ENCODE assay signal across 24 cellular contexts in the genomic region with DNA sequence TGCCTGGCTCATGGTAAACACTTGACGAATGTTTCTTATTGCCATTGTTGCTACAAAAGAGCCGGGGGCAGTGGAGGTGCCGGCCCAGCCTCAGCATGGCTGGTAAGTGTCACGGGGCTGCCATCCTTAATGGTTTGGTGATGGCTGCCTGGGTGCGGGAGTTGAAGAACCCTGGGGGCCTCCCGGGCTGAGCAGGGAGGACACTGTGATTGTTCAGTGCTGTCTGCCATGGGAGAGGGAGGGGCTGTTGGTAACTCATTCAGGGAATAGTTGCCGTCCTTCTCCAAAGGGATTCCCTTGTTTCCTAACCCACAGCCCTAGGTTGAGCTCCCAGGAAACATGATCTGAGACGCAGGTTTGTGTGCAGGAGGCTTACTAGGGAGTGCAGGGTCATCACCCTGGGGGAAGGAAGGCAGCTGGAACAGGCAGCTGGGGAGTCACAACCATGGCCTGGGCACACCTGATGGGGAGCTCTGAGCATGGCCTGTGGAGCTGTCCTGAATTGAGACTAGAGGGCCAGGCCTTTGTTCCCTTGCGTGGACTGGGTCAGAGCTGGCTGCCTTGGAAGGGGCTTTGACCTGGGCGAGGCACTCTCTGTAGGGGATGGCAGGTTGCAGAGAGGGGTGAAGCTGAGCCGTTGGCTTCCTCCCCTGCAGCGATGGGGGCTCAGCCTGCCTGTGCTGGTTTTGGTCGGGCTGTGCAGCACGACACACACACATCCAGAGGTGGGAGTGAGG.
DNase-seq lines count a peak whose midpoint lies in the region; ATAC-seq, FAIRE-seq and TF ChIP-seq lines count a peak whose summit lies in the region.
"Had no signal": no experiment of that assay in that cellular context is flagged by ENCODE, and none has a peak within 500 bp of the region (broad histone marks: within the 10 kb centered on the region; RNA-seq: fewer than 3 reads in every experiment).

No MANE protein-coding gene starts in this region.

- peak; percentile 24 for DNase-seq in SK-N-SH
- DNase-seq in NCI-H510A treated with DMSO at 0.1 percent for 48 hours (lab: John Stamatoyannopoulos, UW) = peak; percentile 22
- no peak for DNase-seq in immature natural killer cell
- no peak for DNase-seq in stimulated activated naive B cell treated with anti-CD40 and anti-IgM and Interleukin-4, amounts not matched to agents 10 μg/mL and 1 μg/mL and 100 μg/mL, for 72 hours
- no peak for DNase-seq in urothelium cell line (ENCODE audit: low spot score)
- no peak for DNase-seq in left colon
- DNase-seq: activated CD4-positive, alpha-beta T cell treated with anti-CD3 and anti-CD28 coated beads, Interleukin-2, amount 50 U/mL, for 1 hour; activated CD8-positive, alpha-beta memory T cell treated with anti-CD3 and anti-CD28 coated beads, Interleukin-2, amount 50 U/mL, for 4 hours; activated effector memory CD4-positive, alpha-beta T cell treated with Interleukin-2 at 50 U/mL for 16 hours; brain microvascular endothelial cell; cortex of kidney; GDM1; heart right ventricle; NCI-H2029 treated with DMSO at 0.1 percent for 48 hours; NCI-H524 treated with DMSO at 0.1 percent for 48 hours; ovary; stimulated activated CD8-positive, alpha-beta memory T cell treated with anti-CD3 and anti-CD28 coated beads, Interleukin-4, amount 100 ng/mL, for 48 hours; T-cell had no signal

- no peak overlapping the region for H3K4me3 ChIP-seq in SK-N-SH (ENCODE audit: low read depth in 2 of 2, low read length in 1 of 2)
- H3K4me3 ChIP-seq: heart right ventricle, K562, ovary had no signal

- CTCF ChIA-PET in SK-N-SH (lab: Yijun Ruan, JAX) = interaction anchor here (1.8 to 2.3 kb wide), 2 partner anchors 9 to 10 kb away, joined by 4 to 8 read pairs; no protein-coding TSS in a partner anchor

- POLR2A ChIA-PET in SK-N-SH (lab: Yijun Ruan, JAX) = no interaction called here

- H3K4me1 ChIP-seq in SK-N-SH (ENCODE audit: control insufficient read depth in 1 of 2, insufficient read depth in 2 of 2, low read depth in 1 of 2, low read length in 1 of 2) = no peaks in the 10 kb centered on the region

- no peak overlapping the region for H3K4me3 Mint-ChIP-seq in immature natural killer cell
- H3K4me3 Mint-ChIP-seq in stimulated activated naive B cell treated with anti-CD40 and anti-IgM and Interleukin-4, amounts not matched to agents 10 μg/mL and 1 μg/mL and 100 μg/mL, for 72 hours = peak overlapping the region in 1 of 2 donors; percentile 9
- H3K4me3 Mint-ChIP-seq: T-cell had no signal

- TF ChIP-seq CTCF in SK-N-SH (IDR thresholded peaks at IDR 0.05) = no peak

- FAIRE-seq in urothelium cell line (lab: Jason Lieb, UNC) = no peak
- FAIRE-seq: K562 had no signal

- peak overlapping the region; percentile 40 to 67 (median 55) for H3K27ac Mint-ChIP-seq in immature natural killer cell
- H3K27ac Mint-ChIP-seq in stimulated activated naive B cell treated with anti-CD40 and anti-IgM and Interleukin-4, amounts not matched to agents 10 μg/mL and 1 μg/mL and 100 μg/mL, for 72 hours = peak overlapping the region; percentile 90
- H3K27ac Mint-ChIP-seq: T-cell had no signal

- no peak overlapping the region for H2AFZ ChIP-seq in SK-N-SH (ENCODE audit: low read depth)

- no peak overlapping the region for H3K9ac ChIP-seq in SK-N-SH

- H3K36me3 Mint-ChIP-seq in immature natural killer cell = peaks cover 17 to 34% (median 19%) of the 10 kb centered on the region in 3 donors
- peaks cover 62 to 80% of the 10 kb centered on the region in 2 donors for H3K36me3 Mint-ChIP-seq in stimulated activated naive B cell treated with anti-CD40 and anti-IgM and Interleukin-4, amounts not matched to agents 10 μg/mL and 1 μg/mL and 100 μg/mL, for 72 hours
- H3K36me3 Mint-ChIP-seq: T-cell had no signal

- no peak overlapping the region for H3K4me2 ChIP-seq in SK-N-SH

- no peaks in the 10 kb centered on the region for H3K9me3 Mint-ChIP-seq in immature natural killer cell
- H3K9me3 Mint-ChIP-seq in stimulated activated naive B cell treated with anti-CD40 and anti-IgM and Interleukin-4, amounts not matched to agents 10 μg/mL and 1 μg/mL and 100 μg/mL, for 72 hours = no peaks in the 10 kb centered on the region
- H3K9me3 Mint-ChIP-seq: T-cell had no signal

- H3K4me1 Mint-ChIP-seq in immature natural killer cell = peaks cover 46 to 79% of the 10 kb centered on the region in 2 donors
- peaks cover 62 to 80% of the 10 kb centered on the region in 2 donors for H3K4me1 Mint-ChIP-seq in stimulated activated naive B cell treated with anti-CD40 and anti-IgM and Interleukin-4, amounts not matched to agents 10 μg/mL and 1 μg/mL and 100 μg/mL, for 72 hours

- H3F3A ChIP-seq in SK-N-SH (replicated peaks; ENCODE audit: insufficient read depth) = no peaks in the 10 kb centered on the region

- H3K27me3 Mint-ChIP-seq in immature natural killer cell (ENCODE audit: low read depth in 3 of 3) = peaks cover 2 to 9% (median 7%) of the 10 kb centered on the region in 3 donors
- no peaks in the 10 kb centered on the region for H3K27me3 Mint-ChIP-seq in stimulated activated naive B cell treated with anti-CD40 and anti-IgM and Interleukin-4, amounts not matched to agents 10 μg/mL and 1 μg/mL and 100 μg/mL, for 72 hours

- no peaks in the 10 kb centered on the region for H3K36me3 ChIP-seq in SK-N-SH (replicated peaks in 1 of 2; ENCODE audit: control insufficient read depth in 1 of 2, insufficient read depth in 2 of 2, low read length in 1 of 2)
- H3K36me3 ChIP-seq: brain microvascular endothelial cell, ovary had no signal

- H3K79me2 ChIP-seq in SK-N-SH (ENCODE audit: insufficient read depth) = no peaks in the 10 kb centered on the region

- no peaks in the 10 kb centered on the region for H4K20me1 ChIP-seq in SK-N-SH (ENCODE audit: insufficient read depth)

- TF ChIP-seq EP300 in SK-N-SH (IDR thresholded peaks at IDR 0.05; ENCODE audit: borderline replicate concordance in 1 of 2, low read depth in 1 of 2, low read length in 1 of 2) = no peak

- peaks cover 14% of the 10 kb centered on the region; the same call in 1 of the 2 replicates for H3K27me3 ChIP-seq in SK-N-SH (ENCODE audit: insufficient read depth)
- H3K27me3 ChIP-seq: ovary had no signal

- no peaks in the 10 kb centered on the region for H3K9me3 ChIP-seq in SK-N-SH
- H3K9me3 ChIP-seq: heart right ventricle, ovary had no signal

- ATAC-seq in SK-N-SH treated with all-trans-retinoic acid at 6 μM for 48 hours (no peak), GM18502 (IDR thresholded peaks at IDR 0.05; ENCODE audit: poor library complexity, unreplicated experiment) (no peak), left colon (no peak)
- ATAC-seq in stimulated activated naive B cell treated with anti-CD40 and anti-IgM and Interleukin-4, amounts not matched to agents 10 μg/mL and 1 μg/mL and 100 μg/mL, for 72 hours (replicated peaks) = no peak
- ATAC-seq: heart right ventricle, K562, right cardiac atrium, Right ventricle myocardium inferior, T-cell had no signal

- intact Hi-C loops in left colon (cut with DNase I, micrococcal nuclease) = no loop called here

- 8% methylated on average over 8 of the region's 14 CpGs for WGBS in SK-N-SH (ENCODE audit: low lambda C conversion rate)

- no peak overlapping the region for H3K27ac ChIP-seq in SK-N-SH (ENCODE audit: low read depth in 2 of 2, low read length in 1 of 2)
- H3K27ac ChIP-seq: brain microvascular endothelial cell, C4-2B, ovary had no signal

- no peak for TF ChIP-seq RAD21 in SK-N-SH (IDR thresholded peaks at IDR 0.05; ENCODE audit: low read length)

- H3K9me2 ChIP-seq in SK-N-SH = no peaks in the 10 kb centered on the region

TF ChIP-seq in SK-N-SH, 30 proteins besides CTCF, POLR2A, EP300 and RAD21 (continues in another document):
- TF ChIP-seq RFX5 (IDR thresholded peaks at IDR 0.05; ENCODE audit: low read length) = no peak
- no peak for TF ChIP-seq ELF1 (IDR thresholded peaks at IDR 0.05)
- no peak for TF ChIP-seq NFIC (IDR thresholded peaks at IDR 0.05; ENCODE audit: borderline replicate concordance)
- no peak for TF ChIP-seq POLR2AphosphoS5 (IDR thresholded peaks at IDR 0.05; ENCODE audit: low read depth, low read length)
- TF ChIP-seq MAX (IDR thresholded peaks at IDR 0.05; ENCODE audit: low read depth) = no peak

TF ChIP-seq in SK-N-SH treated with all-trans-retinoic acid at 6 μM for 48 hours, 23 proteins besides CTCF, POLR2A, EP300 and RAD21 (continues in another document):
- TF ChIP-seq POU6F1 (CRISPR knock-in tag; IDR thresholded peaks at IDR 0.05; ENCODE audit: borderline replicate concordance, low read depth) (no peak), ZFP30 (CRISPR knock-in tag; IDR thresholded peaks at IDR 0.05) (no peak), BACH2 (CRISPR knock-in tag; IDR thresholded peaks at IDR 0.05; ENCODE audit: borderline replicate concordance) (no peak), OSR1 (CRISPR knock-in tag; IDR thresholded peaks at IDR 0.05) (no peak), ISL1 (CRISPR knock-in tag; IDR thresholded peaks at IDR 0.05) (no peak), SNAI2 (CRISPR knock-in tag; IDR thresholded peaks at IDR 0.05) (no peak), CSDC2 (CRISPR knock-in tag; IDR thresholded peaks at IDR 0.05) (no peak), TCF4 (CRISPR knock-in tag; IDR thresholded peaks at IDR 0.05; ENCODE audit: borderline replicate concordance) (no peak)
- TF ChIP-seq, protein P1, sequence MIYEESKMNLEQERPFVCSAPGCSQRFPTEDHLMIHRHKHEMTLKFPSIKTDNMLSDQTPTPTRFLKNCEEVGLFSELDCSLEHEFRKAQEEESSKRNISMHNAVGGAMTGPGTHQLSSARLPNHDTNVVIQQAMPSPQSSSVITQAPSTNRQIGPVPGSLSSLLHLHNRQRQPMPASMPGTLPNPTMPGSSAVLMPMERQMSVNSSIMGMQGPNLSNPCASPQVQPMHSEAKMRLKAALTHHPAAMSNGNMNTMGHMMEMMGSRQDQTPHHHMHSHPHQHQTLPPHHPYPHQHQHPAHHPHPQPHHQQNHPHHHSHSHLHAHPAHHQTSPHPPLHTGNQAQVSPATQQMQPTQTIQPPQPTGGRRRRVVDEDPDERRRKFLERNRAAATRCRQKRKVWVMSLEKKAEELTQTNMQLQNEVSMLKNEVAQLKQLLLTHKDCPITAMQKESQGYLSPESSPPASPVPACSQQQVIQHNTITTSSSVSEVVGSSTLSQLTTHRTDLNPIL (CRISPR knock-in tag; IDR thresholded peaks at IDR 0.05; ENCODE audit: low read depth) = no peak

Comparison
In these comparisons a context has a peak if more than half of its experiments do, and no peak if none do; other contexts are left out.
1. DNase-seq: peak in SK-N-SH (single experiment) and NCI-H510A treated with DMSO at 0.1 percent for 48 hours (single experiment); none in immature natural killer cell (0 of 3), stimulated activated naive B cell treated with anti-CD40 and anti-IgM and Interleukin-4, amounts not matched to agents 10 μg/mL and 1 μg/mL and 100 μg/mL, for 72 hours (single experiment), urothelium cell line (single experiment) and left colon (0 of 2).